2 cellular contexts compared by ENCODE assay signal in the genomic region with DNA sequence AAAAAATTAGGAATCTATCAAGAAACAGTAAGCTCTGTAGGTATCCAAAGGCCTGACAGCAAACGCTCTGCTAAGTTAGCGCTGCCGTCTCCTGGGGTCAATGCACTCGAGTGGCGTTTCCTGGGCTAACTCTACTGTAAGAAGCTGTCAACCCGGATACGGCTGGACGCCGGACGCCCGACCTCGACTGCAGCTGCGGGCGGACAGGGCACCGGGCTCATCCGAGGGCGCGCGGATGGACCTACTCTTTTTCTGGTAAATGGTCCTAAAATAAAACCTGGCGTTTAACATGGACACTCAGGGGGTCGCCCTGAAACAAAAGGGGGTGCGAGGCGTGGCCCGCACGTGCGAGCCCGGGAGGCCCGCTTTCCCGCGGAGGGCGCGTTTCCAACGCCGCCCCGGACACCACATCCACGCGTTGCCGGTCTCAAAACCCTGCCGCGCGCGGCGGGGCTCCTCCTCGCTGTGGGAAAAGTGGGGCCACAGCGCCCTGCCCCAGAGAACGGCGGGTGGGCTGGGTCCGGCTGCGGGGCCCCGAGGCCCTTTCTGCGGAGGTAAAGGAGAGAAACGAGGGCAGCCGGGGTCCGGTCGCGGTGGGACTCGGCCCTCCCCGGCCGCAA.
TF ChIP-seq lines count a peak whose summit lies in the region.

No MANE protein-coding gene starts in this region.

TF ChIP-seq in GM12891, 5 proteins besides CTCF, POLR2A, EP300 and RAD21 (continued from another document):
- no peak for TF ChIP-seq POU2F2 (IDR thresholded peaks at IDR 0.05; ENCODE audit: low read depth, low read length)
- 0 out of 2 replicates have a peak, but pooled peaks have one; percentile 26 for TF ChIP-seq POLR2AphosphoS5 (IDR thresholded peaks at IDR 0.05; ENCODE audit: low read depth, low read length)

TF ChIP-seq in endothelial cell of umbilical vein, 7 proteins besides CTCF, POLR2A, EP300 and RAD21 (continued from another document):
- TF ChIP-seq GATA2 (IDR thresholded peaks at IDR 0.05; ENCODE audit: insufficient read depth, insufficient read length, low read depth, low read length), result no peak
- TF ChIP-seq POLR2AphosphoS5 (IDR thresholded peaks at IDR 0.05; ENCODE audit: insufficient read depth, low read depth, low read length), result no peak
- TF ChIP-seq MYC (IDR thresholded peaks at IDR 0.05; ENCODE audit: low read depth, low read length), result no peak
- no peak for TF ChIP-seq EZH2 (IDR thresholded peaks at IDR 0.05; ENCODE audit: borderline replicate concordance, low read depth, low read length, severe bottlenecking)
- TF ChIP-seq JUN (IDR thresholded peaks at IDR 0.05; ENCODE audit: borderline replicate concordance, insufficient read depth, insufficient read length, low read depth), result no peak
